In genomic region chr17:69424287-69425041, GRCh38 we compare ENCODE assay signal across 15 cellular contexts. TPM values are rescaled to one million over a fixed set of nuclear protein-coding genes. Genes with fewer than 3 reads are reported as not detected.
A peak's percentile ranks its signal among the peaks of the same experiment; 100 is the strongest.
DNase-seq lines count a peak whose midpoint lies in the region; ATAC-seq and TF ChIP-seq lines count a peak whose summit lies in the region.
"Had no signal": no experiment of that assay in that cellular context is flagged by ENCODE, and none has a peak within 500 bp of the region (broad histone marks: within the 10 kb centered on the region; RNA-seq: fewer than 3 reads in every experiment).

No MANE protein-coding gene starts in this region.

- CTCF ChIA-PET in WTC11 (lab: Charles Lee): interaction anchor here (0.7 to 2.4 kb wide), 3 partner anchors 30 to 99 kb away, joined by 3 to 6 read pairs (median 5); no protein-coding TSS in a partner anchor

- H3K9me3 Mint-ChIP-seq in activated naive CD8-positive, alpha-beta T cell treated with anti-CD3 and anti-CD28 coated beads, Interleukin-2, amount 50 U/mL, for 24 hours: no peaks in the 10 kb centered on the region
- H3K9me3 Mint-ChIP-seq in activated naive CD8-positive, alpha-beta T cell treated with anti-CD3 and anti-CD28 coated beads for 36 hours: no peaks in the 10 kb centered on the region
- H3K9me3 Mint-ChIP-seq in WTC11 (no peaks in the 10 kb centered on the region), type B pancreatic cell (no peaks in the 10 kb centered on the region)
- H3K9me3 Mint-ChIP-seq: CD4-positive, alpha-beta T cell had no signal

- DNase-seq in activated naive CD8-positive, alpha-beta T cell treated with anti-CD3 and anti-CD28 coated beads, Interleukin-2, amount 50 U/mL, for 24 hours: no peak
- no peak for DNase-seq in activated naive CD8-positive, alpha-beta T cell treated with anti-CD3 and anti-CD28 coated beads for 36 hours
- DNase-seq in WTC11 (ENCODE audit: low spot score) (no peak), esophagus squamous epithelium (lab: John Stamatoyannopoulos, UW) (no peak), type B pancreatic cell (ENCODE audit: extremely low spot score, unreplicated experiment) (no peak), NCI-H1694 (lab: John Stamatoyannopoulos, UW) (no peak)
- DNase-seq: AML-193; CD4-positive, alpha-beta T cell; DMS79; NCI-H1436; NCI-H2081 treated with DMSO at 0.1 percent for 48 hours; NCI-H526; NK-92 treated with Interleukin-12 subunit alpha and Interleukin-12 subunit beta, amount 100 ng/mL, for 24 hours; OCI-M1 had no signal

- intact Hi-C loops in esophagus squamous epithelium (cut with DNase I): no loop called here

- H3K4me1 Mint-ChIP-seq in activated naive CD8-positive, alpha-beta T cell treated with anti-CD3 and anti-CD28 coated beads, Interleukin-2, amount 50 U/mL, for 24 hours: peaks cover 54% of the 10 kb centered on the region
- peaks cover 58% of the 10 kb centered on the region for H3K4me1 Mint-ChIP-seq in activated naive CD8-positive, alpha-beta T cell treated with anti-CD3 and anti-CD28 coated beads for 36 hours
- H3K4me1 Mint-ChIP-seq in WTC11 (peaks cover 77% of the 10 kb centered on the region), type B pancreatic cell (ENCODE audit: unreplicated experiment) (peaks cover 25% of the 10 kb centered on the region)

- no peaks in the 10 kb centered on the region for H3K36me3 ChIP-seq in esophagus squamous epithelium

- ATAC-seq in activated naive CD8-positive, alpha-beta T cell treated with anti-CD3 and anti-CD28 coated beads, Interleukin-2, amount 50 U/mL, for 24 hours: peak; percentile 56
- ATAC-seq in WTC11 (no peak), GM19395 (IDR thresholded peaks at IDR 0.05; ENCODE audit: unreplicated experiment) (no peak)

- no peak overlapping the region for H3K4me3 ChIP-seq in esophagus squamous epithelium

- peak overlapping the region in 3 of 4 donors; percentile 43 to 74 (median 73) for H3K27ac ChIP-seq in esophagus squamous epithelium

- no peak overlapping the region for H3K4me3 Mint-ChIP-seq in activated naive CD8-positive, alpha-beta T cell treated with anti-CD3 and anti-CD28 coated beads, Interleukin-2, amount 50 U/mL, for 24 hours
- H3K4me3 Mint-ChIP-seq in activated naive CD8-positive, alpha-beta T cell treated with anti-CD3 and anti-CD28 coated beads for 36 hours: no peak overlapping the region
- H3K4me3 Mint-ChIP-seq in WTC11: no peak overlapping the region
- H3K4me3 Mint-ChIP-seq in type B pancreatic cell: peak overlapping the region; percentile 23
- H3K4me3 Mint-ChIP-seq: CD4-positive, alpha-beta T cell had no signal

- peaks cover 0 to 39% (median 6%) of the 10 kb centered on the region in 3 donors for H3K4me1 ChIP-seq in esophagus squamous epithelium

- WGBS in esophagus squamous epithelium, 2 donors: 82 to 88% methylated on average over 8 of the region's 8 CpGs

- peaks cover 2% of the 10 kb centered on the region for H3K36me3 Mint-ChIP-seq in activated naive CD8-positive, alpha-beta T cell treated with anti-CD3 and anti-CD28 coated beads, Interleukin-2, amount 50 U/mL, for 24 hours (ENCODE audit: low read depth)
- H3K36me3 Mint-ChIP-seq in activated naive CD8-positive, alpha-beta T cell treated with anti-CD3 and anti-CD28 coated beads for 36 hours: peaks cover 4% of the 10 kb centered on the region
- H3K36me3 Mint-ChIP-seq in WTC11 (peaks cover 3% of the 10 kb centered on the region; the same call in 1 of the 2 replicates), type B pancreatic cell (peaks cover 7% of the 10 kb centered on the region)

- no peaks in the 10 kb centered on the region for H3K27me3 Mint-ChIP-seq in activated naive CD8-positive, alpha-beta T cell treated with anti-CD3 and anti-CD28 coated beads, Interleukin-2, amount 50 U/mL, for 24 hours
- no peaks in the 10 kb centered on the region for H3K27me3 Mint-ChIP-seq in activated naive CD8-positive, alpha-beta T cell treated with anti-CD3 and anti-CD28 coated beads for 36 hours
- H3K27me3 Mint-ChIP-seq in WTC11 (ENCODE audit: low read depth) (no peaks in the 10 kb centered on the region), type B pancreatic cell (no peaks in the 10 kb centered on the region)
- H3K27me3 Mint-ChIP-seq: CD4-positive, alpha-beta T cell had no signal

- H3K27me3 ChIP-seq in esophagus squamous epithelium: no peaks in the 10 kb centered on the region

- POLR2A ChIA-PET in WTC11 (lab: Charles Lee): no interaction called here

- TF ChIP-seq POLR2A in esophagus squamous epithelium (IDR thresholded peaks at IDR 0.05): no peak

- H3K27ac Mint-ChIP-seq in activated naive CD8-positive, alpha-beta T cell treated with anti-CD3 and anti-CD28 coated beads, Interleukin-2, amount 50 U/mL, for 24 hours: no peak overlapping the region
- H3K27ac Mint-ChIP-seq in activated naive CD8-positive, alpha-beta T cell treated with anti-CD3 and anti-CD28 coated beads for 36 hours: no peak overlapping the region
- H3K27ac Mint-ChIP-seq in WTC11: peak overlapping the region; percentile 31
- peak overlapping the region; percentile 93 for H3K27ac Mint-ChIP-seq in type B pancreatic cell
- H3K27ac Mint-ChIP-seq: CD4-positive, alpha-beta T cell had no signal

- H3K9me3 ChIP-seq in esophagus squamous epithelium: no peaks in the 10 kb centered on the region

- TF ChIP-seq CTCF in WTC11 (IDR thresholded peaks at IDR 0.05) (no peak), esophagus squamous epithelium (IDR thresholded peaks at IDR 0.05) (no peak), type B pancreatic cell (conservative IDR thresholded peaks at IDR 0.05) (no peak)

TF ChIP-seq in WTC11, 78 proteins besides CTCF, POLR2A, EP300 and RAD21:
- no peak for TF ChIP-seq TCF7 (CRISPR knock-in tag; IDR thresholded peaks at IDR 0.05; ENCODE audit: low read depth)
- no peak for TF ChIP-seq ZNF121 (CRISPR knock-in tag; IDR thresholded peaks at IDR 0.05)
- TF ChIP-seq MYBL2 (CRISPR knock-in tag; IDR thresholded peaks at IDR 0.05): no peak
TF ChIP-seq in WTC11: peak in this region for 0.

RNA-seq across cellular contexts. Expression of gene MAP2K6, which starts 10.0 kb away (rescaled TPM):
- total RNA-seq in activated naive CD8-positive, alpha-beta T cell treated with anti-CD3 and anti-CD28 coated beads for 36 hours: 1 to 10 TPM; 2.7 to 2.9 TPM
- total RNA-seq in WTC11 (2021): 43.0 to 50.5 TPM (median 49.5 TPM) in 3 replicates
- 10 to 100 TPM in 1 of 4 donors, 1 to 10 TPM in 3; 1.5 to 15.0 (median 2.5) TPM for total RNA-seq in esophagus squamous epithelium
- 11.9 and 28.8 TPM in 2 replicates for total RNA-seq in type B pancreatic cell (ENCODE audit: low replicate concordance)

Comparison
In these comparisons a context has a peak if more than half of its experiments do, and no peak if none do; other contexts are left out.
1. H3K27ac Mint-ChIP-seq: peak in WTC11 (single experiment) and type B pancreatic cell (single experiment); none in activated naive CD8-positive, alpha-beta T cell treated with anti-CD3 and anti-CD28 coated beads, Interleukin-2, amount 50 U/mL, for 24 hours (single experiment) and activated naive CD8-positive, alpha-beta T cell treated with anti-CD3 and anti-CD28 coated beads for 36 hours (single experiment).